ENCODE assay signal across 12 cellular contexts in the genomic region with DNA sequence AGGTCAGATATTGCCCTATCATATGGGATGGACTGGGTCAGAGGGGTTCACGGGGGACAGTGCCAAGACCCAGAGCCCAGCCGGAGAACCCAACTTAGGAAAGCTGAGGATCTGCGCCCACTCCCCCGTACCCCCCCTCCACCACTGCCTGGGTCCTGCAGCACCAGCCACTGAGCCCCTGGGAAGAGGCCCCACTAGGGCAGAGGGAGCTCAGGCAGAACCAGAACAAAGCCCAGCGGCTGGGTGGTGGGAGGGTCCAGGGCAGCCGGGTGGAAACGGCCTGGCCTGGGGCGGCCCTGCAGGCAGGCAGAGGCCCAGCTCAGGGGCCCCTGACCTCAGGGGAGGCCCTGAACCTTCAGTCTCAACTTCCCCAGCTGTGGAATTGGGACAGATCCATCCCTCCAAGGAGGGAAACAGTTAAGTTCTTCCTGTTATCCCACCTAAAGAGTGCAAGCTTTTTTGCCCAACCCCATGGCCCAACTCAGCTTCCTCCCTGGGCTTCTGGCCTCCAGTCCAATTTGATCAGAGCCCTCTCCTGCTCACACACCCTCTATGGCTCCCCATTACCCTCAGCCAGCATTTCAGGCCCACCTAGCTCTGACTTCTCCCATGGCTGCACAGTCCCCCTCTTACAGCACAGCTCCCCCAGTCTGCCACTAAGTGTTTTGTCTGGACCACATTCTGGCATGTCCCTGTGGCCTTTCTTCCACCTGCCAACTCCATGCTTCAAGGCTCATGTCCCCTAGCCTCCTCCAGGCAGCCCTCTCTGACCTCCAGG. TPM values are rescaled to one million over a fixed set of nuclear protein-coding genes. Genes with fewer than 3 reads are reported as not detected.
DNase-seq lines count a peak whose midpoint lies in the region; ATAC-seq and TF ChIP-seq lines count a peak whose summit lies in the region.
"Had no signal": no experiment of that assay in that cellular context is flagged by ENCODE, and none has a peak within 500 bp of the region (broad histone marks: within the 10 kb centered on the region; RNA-seq: fewer than 3 reads in every experiment).

No MANE protein-coding gene starts in this region.

- peaks cover 66% of the 10 kb centered on the region for H3K4me1 ChIP-seq in body of pancreas
- peaks cover 54% of the 10 kb centered on the region for H3K4me1 ChIP-seq in lower lobe of right lung
- H3K4me1 ChIP-seq in transverse colon, result peaks cover 22 to 75% (median 56%) of the 10 kb centered on the region in 4 donors

- peak overlapping the region; percentile 18 for H3K4me3 Mint-ChIP-seq in activated naive CD4-positive, alpha-beta T cell treated with anti-CD3 and anti-CD28 coated beads, Interleukin-2, amount 10 ng/mL, durations not matched to agents 7 days and 5 days
- no peak overlapping the region for H3K4me3 Mint-ChIP-seq in activated naive CD4-positive, alpha-beta T cell treated with anti-CD3 and anti-CD28 coated beads for 36 hours

- H3K9me3 ChIP-seq in body of pancreas (no peaks in the 10 kb centered on the region), lower lobe of right lung (no peaks in the 10 kb centered on the region), transverse colon (no peaks in the 10 kb centered on the region)

- peaks cover 56% of the 10 kb centered on the region for H3K27me3 Mint-ChIP-seq in activated naive CD4-positive, alpha-beta T cell treated with anti-CD3 and anti-CD28 coated beads, Interleukin-2, amount 10 ng/mL, durations not matched to agents 7 days and 5 days
- no peaks in the 10 kb centered on the region for H3K27me3 Mint-ChIP-seq in activated naive CD4-positive, alpha-beta T cell treated with anti-CD3 and anti-CD28 coated beads for 36 hours (ENCODE audit: low read depth)

- intact Hi-C loops in activated naive CD4-positive, alpha-beta T cell treated with anti-CD3 and anti-CD28 coated beads for 36 hours (cut with micrococcal nuclease), result no loop called here
- intact Hi-C loops in body of pancreas (cut with DNase I) (no loop called here), lower lobe of right lung (cut with DNase I) (no loop called here), transverse colon (cut with DNase I; ENCODE audit: low total_unique reads) (no loop called here)

- peak overlapping the region; percentile 80 to 97 (median 86) for H3K27ac ChIP-seq in body of pancreas
- peak overlapping the region; percentile 36 for H3K27ac ChIP-seq in lower lobe of right lung
- peak overlapping the region; percentile 89 to 95 (median 94) for H3K27ac ChIP-seq in transverse colon

- peaks cover 12% of the 10 kb centered on the region for H3K4me1 Mint-ChIP-seq in activated naive CD4-positive, alpha-beta T cell treated with anti-CD3 and anti-CD28 coated beads, Interleukin-2, amount 10 ng/mL, durations not matched to agents 7 days and 5 days
- H3K4me1 Mint-ChIP-seq in activated naive CD4-positive, alpha-beta T cell treated with anti-CD3 and anti-CD28 coated beads for 36 hours (ENCODE audit: low read depth), result peaks cover 4% of the 10 kb centered on the region

- H3K27me3 ChIP-seq in body of pancreas (no peaks in the 10 kb centered on the region), lower lobe of right lung (ENCODE audit: low read depth) (no peaks in the 10 kb centered on the region), transverse colon (no peaks in the 10 kb centered on the region)

- WGBS in body of pancreas, 2 donors, result 61 to 70% methylated on average over 2 to 8 of the region's 8 CpGs
- 54% methylated on average over 4 of the region's 8 CpGs; no CpG with 5 or more reads in 1 of the 2 donors for WGBS in transverse colon (ENCODE audit: low coverage in 1 of 2), 2 donors

- H3K4me3 ChIP-seq in body of pancreas (no peak overlapping the region), lower lobe of right lung (peak overlapping the region; percentile 89), transverse colon (peak overlapping the region in 3 of 4 donors; percentile 63 to 95 (median 79))

- TF ChIP-seq POLR2A in body of pancreas (IDR thresholded peaks at IDR 0.05) (no peak), transverse colon (IDR thresholded peaks at IDR 0.05) (no peak)

- H3K9me3 Mint-ChIP-seq in activated naive CD4-positive, alpha-beta T cell treated with anti-CD3 and anti-CD28 coated beads, Interleukin-2, amount 10 ng/mL, durations not matched to agents 7 days and 5 days, result no peaks in the 10 kb centered on the region
- no peaks in the 10 kb centered on the region for H3K9me3 Mint-ChIP-seq in activated naive CD4-positive, alpha-beta T cell treated with anti-CD3 and anti-CD28 coated beads for 36 hours

- in situ Hi-C loops in transverse colon (cut with MboI; ENCODE audit: low pct_ligation_motif_present in 1 of 4, low pct_unique_long_range_greater_than_20kb in 1 of 4, low sequenced_read_pairs in 3 of 4), result no loop called here

- TF ChIP-seq EP300 in transverse colon (IDR thresholded peaks at IDR 0.05; ENCODE audit: low read depth), result no peak

- H3K27ac Mint-ChIP-seq in activated naive CD4-positive, alpha-beta T cell treated with anti-CD3 and anti-CD28 coated beads, Interleukin-2, amount 10 ng/mL, durations not matched to agents 7 days and 5 days, result no peak overlapping the region
- no peak overlapping the region for H3K27ac Mint-ChIP-seq in activated naive CD4-positive, alpha-beta T cell treated with anti-CD3 and anti-CD28 coated beads for 36 hours

- ATAC-seq in body of pancreas, result no peak
- ATAC-seq in lower lobe of right lung, result no peak

- no peak for TF ChIP-seq CTCF in body of pancreas (IDR thresholded peaks at IDR 0.05)
- TF ChIP-seq CTCF in lower lobe of right lung (IDR thresholded peaks at IDR 0.05), result no peak
- no peak for TF ChIP-seq CTCF in transverse colon (IDR thresholded peaks at IDR 0.05)

- CTCF ChIA-PET in activated naive CD4-positive, alpha-beta T cell treated with anti-CD3 and anti-CD28 coated beads, Interleukin-2, amount 10 ng/mL, durations not matched to agents 7 days and 5 days (lab: Charles Lee), result interaction anchor here (1.1 to 1.5 kb wide), 3 partner anchors 17 to 38 kb away, joined by 4 to 5 read pairs (median 4); no protein-coding TSS in a partner anchor
- CTCF ChIA-PET in activated naive CD4-positive, alpha-beta T cell treated with anti-CD3 and anti-CD28 coated beads for 36 hours (lab: Charles Lee), result interaction anchor here (0.7 to 1.4 kb wide), 4 partner anchors 8 to 144 kb away, joined by 3 to 6 read pairs (median 3); no protein-coding TSS in a partner anchor

- DNase-seq in activated naive CD4-positive, alpha-beta T cell treated with anti-CD3 and anti-CD28 coated beads, Interleukin-2, amount 10 ng/mL, durations not matched to agents 7 days and 5 days, result no peak
- DNase-seq in activated naive CD4-positive, alpha-beta T cell treated with anti-CD3 and anti-CD28 coated beads for 36 hours, result no peak
- DNase-seq in body of pancreas (no peak), lower lobe of right lung (no peak), transverse colon (no peak), cerebellum (ENCODE audit: low spot score) (no peak), glomerular visceral epithelial cell (ENCODE audit: extremely low spot score) (no peak), SK-N-DZ (ENCODE audit: low spot score) (no peak)
- DNase-seq: ACHN; GOT3; NCI-H446 treated with DMSO at 0.1 percent for 48 hours; stimulated activated naive CD4-positive, alpha-beta T cell had no signal

- H3K36me3 Mint-ChIP-seq in activated naive CD4-positive, alpha-beta T cell treated with anti-CD3 and anti-CD28 coated beads, Interleukin-2, amount 10 ng/mL, durations not matched to agents 7 days and 5 days, result no peaks in the 10 kb centered on the region
- H3K36me3 Mint-ChIP-seq in activated naive CD4-positive, alpha-beta T cell treated with anti-CD3 and anti-CD28 coated beads for 36 hours (ENCODE audit: low read depth), result no peaks in the 10 kb centered on the region

- H3K36me3 ChIP-seq in body of pancreas (replicated peaks in 1 of 2; ENCODE audit: insufficient read depth in 1 of 2, low read depth in 2 of 2) (no peaks in the 10 kb centered on the region), lower lobe of right lung (peaks cover 18% of the 10 kb centered on the region), transverse colon (no peaks in the 10 kb centered on the region)

RNA-seq across cellular contexts. Expression of gene NR2F6, which starts 3.1 kb away (rescaled TPM):
- total RNA-seq in activated naive CD4-positive, alpha-beta T cell treated with anti-CD3 and anti-CD28 coated beads for 36 hours, result 1 to 10 TPM; 5.3 to 6.0 TPM
- total RNA-seq in body of pancreas (10 to 100 TPM; 67.6 to 83.3 TPM), lower lobe of right lung (38.7 TPM), transverse colon (100 to 1,000 TPM; 156 to 362 (median 206) TPM), cerebellum (9.4 TPM)
- 90.3 and 107 TPM in 2 replicates for polyA plus RNA-seq in SK-N-DZ (2014; cell fraction: cytosol; rRNA removed)
- 73.5 and 90.3 TPM in 2 replicates for polyA plus RNA-seq in SK-N-DZ (2014; cell fraction: nucleus; rRNA removed)

RNA-seq across cellular contexts. Expression of gene OCEL1, which starts 16.6 kb away (rescaled TPM):
- total RNA-seq in activated naive CD4-positive, alpha-beta T cell treated with anti-CD3 and anti-CD28 coated beads for 36 hours, result 1 to 10 TPM; 8.7 to 9.3 TPM
- 10 to 100 TPM; 27.4 to 27.8 TPM for total RNA-seq in body of pancreas
- 37.2 TPM for total RNA-seq in lower lobe of right lung
- total RNA-seq in transverse colon, result 10 to 100 TPM in 3 of 4 donors, 1 to 10 TPM in 1; 4.8 to 42.6 (median 29.9) TPM
- total RNA-seq in cerebellum, result 2.4 TPM
- polyA plus RNA-seq in SK-N-DZ (2014; cell fraction: cytosol; rRNA removed), result 1.6 and 3.9 TPM in 2 replicates
- 0.78 and 9.6 TPM in 2 replicates for polyA plus RNA-seq in SK-N-DZ (2014; cell fraction: nucleus; rRNA removed)

RNA-seq across cellular contexts. Expression of gene USHBP1, which starts 21.9 kb away (rescaled TPM):
- under 1 TPM in 1 of 2 experiments, not detected in 1; 0.20 TPM for total RNA-seq in activated naive CD4-positive, alpha-beta T cell treated with anti-CD3 and anti-CD28 coated beads for 36 hours
- total RNA-seq in body of pancreas (10 to 100 TPM in 1 of 2 donors, 1 to 10 TPM in 1; 9.2 to 10.4 TPM), lower lobe of right lung (8.2 TPM), transverse colon (1 to 10 TPM in 1 of 4 donors, under 1 TPM in 2, not detected in 1; 0.79 to 1.2 (median 0.96) TPM), cerebellum (1.2 TPM)
- polyA plus RNA-seq in SK-N-DZ (2014; cell fraction: cytosol; rRNA removed), result 0.02 and 0.45 TPM in 2 replicates
- 0.24 and 0.28 TPM in 2 replicates for polyA plus RNA-seq in SK-N-DZ (2014; cell fraction: nucleus; rRNA removed)

RNA-seq across cellular contexts. Expression of gene BABAM1, which starts 24.6 kb away (rescaled TPM):
- 100 to 1,000 TPM; 108 to 109 TPM for total RNA-seq in activated naive CD4-positive, alpha-beta T cell treated with anti-CD3 and anti-CD28 coated beads for 36 hours
- 10 to 100 TPM; 45.2 to 84.6 TPM for total RNA-seq in body of pancreas
- total RNA-seq in lower lobe of right lung, result 58.4 TPM
- 100 to 1,000 TPM in 1 of 4 donors, 10 to 100 TPM in 3; 56.2 to 364 (median 80.2) TPM for total RNA-seq in transverse colon
- 38.1 TPM for total RNA-seq in cerebellum
- 109 and 123 TPM in 2 replicates for polyA plus RNA-seq in SK-N-DZ (2014; cell fraction: cytosol; rRNA removed)
- polyA plus RNA-seq in SK-N-DZ (2014; cell fraction: nucleus; rRNA removed), result 137 and 164 TPM in 2 replicates

RNA-seq across cellular contexts. Expression of gene USE1, which starts 27.5 kb away (rescaled TPM):
- total RNA-seq in activated naive CD4-positive, alpha-beta T cell treated with anti-CD3 and anti-CD28 coated beads for 36 hours, result 10 to 100 TPM; 24.7 to 25.3 TPM
- 10 to 100 TPM; 13.2 to 20.1 TPM for total RNA-seq in body of pancreas
- 32.0 TPM for total RNA-seq in lower lobe of right lung
- total RNA-seq in transverse colon, result 10 to 100 TPM; 18.3 to 30.7 (median 24.5) TPM
- total RNA-seq in cerebellum, result 10.9 TPM
- 4.6 and 6.2 TPM in 2 replicates for polyA plus RNA-seq in SK-N-DZ (2014; cell fraction: cytosol; rRNA removed)
- polyA plus RNA-seq in SK-N-DZ (2014; cell fraction: nucleus; rRNA removed), result 18.4 and 19.1 TPM in 2 replicates

Comparison
In these comparisons a context has a peak if more than half of its experiments do, and no peak if none do; other contexts are left out.
1. H3K27ac ChIP-seq: peak in every context shown above with its lines; median percentile 94 in transverse colon; 86 in body of pancreas; 36 in lower lobe of right lung.
2. H3K4me3 ChIP-seq: peak in lower lobe of right lung (single experiment) and transverse colon (3 of 4); none in body of pancreas (0 of 2).